ENCODE assay signal across 8 cellular contexts in genomic region chrX:69615323-69615722, GRCh38. TPM values are rescaled to one million over a fixed set of nuclear protein-coding genes. Genes with fewer than 3 reads are reported as not detected.
DNase-seq lines count a peak whose midpoint lies in the region; ATAC-seq, FAIRE-seq and TF ChIP-seq lines count a peak whose summit lies in the region.

No MANE protein-coding gene starts in this region.

- TF ChIP-seq POLR2A in HepG2 (IDR thresholded peaks at IDR 0.05; ENCODE audit: insufficient read depth in 1 of 2, low read depth in 2 of 2, low read length in 2 of 2): no peak
- TF ChIP-seq POLR2A in right lobe of liver (IDR thresholded peaks at IDR 0.05): no peak

- TF ChIP-seq EP300 in HepG2 (IDR thresholded peaks at IDR 0.05; ENCODE audit: low read depth in 2 of 2, low read length in 2 of 2): no peak
- TF ChIP-seq EP300 in HepG2 (CRISPR knock-in tag; IDR thresholded peaks at IDR 0.05; ENCODE audit: borderline replicate concordance): no peak

- H3K4me3 ChIP-seq in HepG2 (replicated peaks in 1 of 3; ENCODE audit: insufficient read depth in 1 of 3, low read depth in 2 of 3, low read length in 3 of 3): peak overlapping the region; percentile 42 to 54 (median 43); a peak in 5 of 6 replicates
- no peak overlapping the region for H3K4me3 ChIP-seq in right lobe of liver
- peak overlapping the region in 1 of 3 experiments; percentile 14 for H3K4me3 ChIP-seq in mammary epithelial cell (replicated peaks in 1 of 3; ENCODE audit: insufficient read depth in 1 of 3, low read depth in 2 of 3, low read length in 3 of 3)
- H3K4me3 ChIP-seq in mesodermal cell (ENCODE audit: extremely low read depth, insufficient read depth, low read length, poor library complexity, severe bottlenecking): peak overlapping the region; percentile 24
- peak overlapping the region; percentile 58 for H3K4me3 ChIP-seq in upper lobe of right lung

- DNase-seq in HepG2 (ENCODE audit: low spot score) (no peak), right lobe of liver (no peak), mammary epithelial cell (no peak), upper lobe of right lung (no peak), Kasumi-1 (lab: John Stamatoyannopoulos, UW) (no peak)

- H3K9ac ChIP-seq in HepG2 (ENCODE audit: insufficient read depth, low read depth, low read length) (no peak overlapping the region), mammary epithelial cell (ENCODE audit: insufficient read depth, low read length) (no peak overlapping the region)

- TF ChIP-seq RAD21 in HepG2 (CRISPR knock-in tag; IDR thresholded peaks at IDR 0.05): no peak

- peaks cover 25% of the 10 kb centered on the region for H3K79me2 ChIP-seq in HepG2 (ENCODE audit: insufficient read depth, low read length)
- H3K79me2 ChIP-seq in mammary epithelial cell (ENCODE audit: insufficient read depth, low read length): no peaks in the 10 kb centered on the region

- intact Hi-C loops in HepG2 (cut with micrococcal nuclease; ENCODE audit: unreplicated experiment) (loop anchor here (2.0 kb wide), 2 partner anchors 59 to 111 kb away; partner anchors contain the start of gene NALF2), right lobe of liver (cut with DNase I) (loop anchor here in 1 of 2 donors (5.0 kb wide), 1 partner anchor 78 kb away; no protein-coding TSS in a partner anchor), mammary epithelial cell (cut with micrococcal nuclease) (loop anchor here (5.0 kb wide), 4 partner anchors 123 to 793 kb away; no protein-coding TSS in a partner anchor), upper lobe of right lung (cut with DNase I) (no loop called here)

- H3K36me3 ChIP-seq in HepG2 (replicated peaks in 1 of 2; ENCODE audit: control insufficient read depth in 1 of 2, insufficient read depth in 2 of 2, low read length in 2 of 2) (no peaks in the 10 kb centered on the region), right lobe of liver (no peaks in the 10 kb centered on the region), mammary epithelial cell (ENCODE audit: insufficient read depth, low read length) (no peaks in the 10 kb centered on the region), mesodermal cell (ENCODE audit: control insufficient read depth, insufficient read depth, low read length) (no peaks in the 10 kb centered on the region), upper lobe of right lung (no peaks in the 10 kb centered on the region)

- FAIRE-seq in HepG2 (lab: Jason Lieb, UNC): no peak

- H3K4me2 ChIP-seq in HepG2 (ENCODE audit: low read depth, low read length) (peak overlapping the region; percentile 74), mammary epithelial cell (ENCODE audit: insufficient read depth, low read depth, low read length) (peak overlapping the region; percentile 95)

- ATAC-seq in HepG2 (no peak), right lobe of liver (no peak), upper lobe of right lung (no peak), HG03571 (IDR thresholded peaks at IDR 0.05; ENCODE audit: unreplicated experiment) (no peak), HG02571 (IDR thresholded peaks at IDR 0.05; ENCODE audit: unreplicated experiment) (no peak)

- peaks cover 64% of the 10 kb centered on the region for H3K4me1 ChIP-seq in HepG2 (ENCODE audit: insufficient read depth, low read length)
- H3K4me1 ChIP-seq in right lobe of liver: no peaks in the 10 kb centered on the region
- H3K4me1 ChIP-seq in mammary epithelial cell (ENCODE audit: insufficient read depth, low read length): no peaks in the 10 kb centered on the region
- no peaks in the 10 kb centered on the region for H3K4me1 ChIP-seq in mesodermal cell (ENCODE audit: control insufficient read depth, insufficient read depth, low read length, poor library complexity, severe bottlenecking)
- no peaks in the 10 kb centered on the region for H3K4me1 ChIP-seq in upper lobe of right lung

- H2AFZ ChIP-seq in HepG2 (ENCODE audit: low read length): peak overlapping the region; percentile 54
- H2AFZ ChIP-seq in mammary epithelial cell (ENCODE audit: low read depth, low read length): peak overlapping the region; percentile 43

- BruUV-seq in HepG2 (replicated peaks; lab: Mats Ljungman, UMichigan) (no TSS peak), mammary epithelial cell (replicated peaks; lab: Mats Ljungman, UMichigan) (no TSS peak)

- H4K20me1 ChIP-seq in HepG2 (ENCODE audit: insufficient read depth, low read length): no peaks in the 10 kb centered on the region
- H4K20me1 ChIP-seq in mammary epithelial cell (ENCODE audit: insufficient read depth, low read length): no peaks in the 10 kb centered on the region

- POLR2A ChIA-PET in HepG2 (lab: Yijun Ruan, JAX): interaction anchor here (1.2 kb wide), 1 partner anchor 58 kb away, joined by 9 read pairs; no protein-coding TSS in a partner anchor

- no peak for TF ChIP-seq CTCF in HepG2 (CRISPR knock-in tag; IDR thresholded peaks at IDR 0.05)
- TF ChIP-seq CTCF in right lobe of liver (IDR thresholded peaks at IDR 0.05): no peak
- TF ChIP-seq CTCF in mammary epithelial cell (conservative IDR thresholded peaks at IDR 0.05 in 1 of 2, IDR thresholded peaks at IDR 0.05 in 1 of 2; ENCODE audit: extremely low read depth in 1 of 2, insufficient read depth in 1 of 2, low read depth in 1 of 2, low read length in 2 of 2): no peak
- TF ChIP-seq CTCF in upper lobe of right lung (IDR thresholded peaks at IDR 0.05): no peak

- H3K27ac ChIP-seq in HepG2 (ENCODE audit: extremely low read length, insufficient read depth, low read length): no peak overlapping the region
- no peak overlapping the region for H3K27ac ChIP-seq in right lobe of liver
- no peak overlapping the region for H3K27ac ChIP-seq in mammary epithelial cell (ENCODE audit: insufficient read depth, low read depth, low read length)
- peak overlapping the region; percentile 77 for H3K27ac ChIP-seq in mesodermal cell (ENCODE audit: low read depth, low read length, severe bottlenecking)
- no peak overlapping the region for H3K27ac ChIP-seq in upper lobe of right lung

- H3K9me3 ChIP-seq in HepG2 (ENCODE audit: low read length): no peaks in the 10 kb centered on the region
- no peaks in the 10 kb centered on the region for H3K9me3 ChIP-seq in right lobe of liver
- H3K9me3 ChIP-seq in mammary epithelial cell (replicated peaks; ENCODE audit: insufficient read depth, low read length): no peaks in the 10 kb centered on the region
- no peaks in the 10 kb centered on the region for H3K9me3 ChIP-seq in mesodermal cell (ENCODE audit: control insufficient read depth, low read length)
- H3K9me3 ChIP-seq in upper lobe of right lung: no peaks in the 10 kb centered on the region

- 36% methylated on average over 4 of the region's 7 CpGs for WGBS in HepG2 (ENCODE audit: low lambda C conversion rate)
- WGBS in right lobe of liver (ENCODE audit: insufficient coverage, low coverage, low lambda C conversion rate, missing lambda C conversion rate): 61% methylated on average over 7 of the region's 7 CpGs
- 52% methylated on average over 7 of the region's 7 CpGs for WGBS in mammary epithelial cell (ENCODE audit: low coverage, missing lambda C conversion rate)
- WGBS in mesodermal cell (ENCODE audit: insufficient coverage in 2 of 2), 2 experiments: no CpG with 5 or more reads among the region's 7 CpGs

- dilution Hi-C loops in mammary epithelial cell (cut with HindIII; ENCODE audit: low sequenced_read_pairs): no loop called here

- in situ Hi-C loops in HepG2 (cut with HindIII; ENCODE audit: extremely low pct_ligation_motif_present, low pct_unique_long_range_greater_than_20kb): loop anchor here (5.0 kb wide), 1 partner anchor 78 kb away; no protein-coding TSS in a partner anchor
- in situ Hi-C loops in mammary epithelial cell (cut with MboI; ENCODE audit: low sequenced_read_pairs in 2 of 2): no loop called here

- H3K27me3 ChIP-seq in HepG2 (ENCODE audit: control insufficient read depth in 1 of 2, insufficient read depth in 2 of 2, low read length in 2 of 2): no peaks in the 10 kb centered on the region
- H3K27me3 ChIP-seq in right lobe of liver: peaks cover 0 to 3% of the 10 kb centered on the region in 2 donors
- peaks cover 4% of the 10 kb centered on the region for H3K27me3 ChIP-seq in mammary epithelial cell (ENCODE audit: insufficient read depth, low read length)
- no peaks in the 10 kb centered on the region for H3K27me3 ChIP-seq in upper lobe of right lung

- CTCF ChIA-PET in HepG2 (lab: Yijun Ruan, JAX; ENCODE audit: low intra/inter-chr PET ratio, low total read pairs): no interaction called here
- CTCF ChIA-PET in mammary epithelial cell (lab: Charles Lee; ENCODE audit: low non-redundant PET): interaction anchor here (0.7 kb wide), 1 partner anchor 489 kb away, joined by 3 read pairs; no protein-coding TSS in a partner anchor

TF ChIP-seq in HepG2, 621 proteins besides CTCF, POLR2A, EP300 and RAD21 (continues in another document):
- no peak for TF ChIP-seq CEBPB (IDR thresholded peaks at IDR 0.05; ENCODE audit: borderline replicate concordance, low read depth, low read length)

RNA-seq across cellular contexts. Expression of gene EDA, which starts 0.6 kb away (rescaled TPM):
- total RNA-seq in HepG2 (2016; rRNA removed; fragmentation: Illumina TruSeq; extraction: Trizol) (6.4 and 8.8 TPM in 2 replicates), right lobe of liver (1 to 10 TPM; 1.7 to 2.7 (median 2.1) TPM), mammary epithelial cell (1 to 10 TPM in 1 of 2 donors, under 1 TPM in 1; 0.17 to 1.4 TPM), upper lobe of right lung (5.5 TPM)
- 1.6 and 1.9 TPM in 2 replicates for total RNA-seq in HepG2 (2016; cell fraction: cytosol; rRNA removed; fragmentation: Illumina TruSeq; extraction: Trizol; ENCODE audit: low read depth)
- 5.4 and 9.3 TPM in 2 replicates for total RNA-seq in HepG2 (2016; cell fraction: insoluble cytoplasmic fraction; rRNA removed; fragmentation: Illumina TruSeq; extraction: Trizol)
- 4.2 and 5.0 TPM in 2 replicates for total RNA-seq in HepG2 (2016; cell fraction: membrane; rRNA removed; fragmentation: Illumina TruSeq; extraction: Trizol)
- total RNA-seq in HepG2 (2016; cell fraction: nucleus; rRNA removed; fragmentation: Illumina TruSeq; extraction: Trizol): 22.2 and 23.4 TPM in 2 replicates
- polyA plus RNA-seq in HepG2 (2011; rRNA removed) (10.7 and 11.2 TPM in 2 replicates), mammary epithelial cell (0.40 TPM)
- polyA plus RNA-seq in HepG2 (2011; cell fraction: cytosol; rRNA removed): 9.2 and 10.5 TPM in 2 replicates
- 13.5 and 13.9 TPM in 2 replicates for polyA plus RNA-seq in HepG2 (2011; cell fraction: nucleus; rRNA removed)
- 5.6 and 8.4 TPM in 2 replicates for polyA plus RNA-seq in HepG2 (2012)
- polyA plus RNA-seq in HepG2 (2016; cell fraction: cytosol; fragmentation: Illumina TruSeq; extraction: Trizol; ENCODE audit: low read depth): 1.1 and 2.0 TPM in 2 replicates
- 5.6 and 5.9 TPM in 2 replicates for polyA plus RNA-seq in HepG2 (2016; cell fraction: insoluble cytoplasmic fraction; fragmentation: Illumina TruSeq; extraction: Trizol; ENCODE audit: low read depth)
- 2.6 and 2.9 TPM in 2 replicates for polyA plus RNA-seq in HepG2 (2016; cell fraction: membrane; fragmentation: Illumina TruSeq; extraction: Trizol; ENCODE audit: low read depth)
- polyA plus RNA-seq in HepG2 (2016; cell fraction: nucleus; fragmentation: Illumina TruSeq; extraction: Trizol; ENCODE audit: insufficient read depth, low read depth): 17.2 and 17.3 TPM in 2 replicates
- 25.3 TPM in 1 of 2 replicates, not detected in the other for polyA minus RNA-seq in HepG2 (2011; rRNA and poly(A)+ RNA removed; ENCODE audit: low replicate concordance)
- 8.9 and 12.0 TPM in 2 replicates for polyA minus RNA-seq in HepG2 (2011; cell fraction: cytosol; rRNA and poly(A)+ RNA removed)
- polyA minus RNA-seq in HepG2 (2011; cell fraction: nucleus; rRNA and poly(A)+ RNA removed): 24.9 and 37.6 TPM in 2 replicates
- not detected for polyA minus RNA-seq in mammary epithelial cell
- polyA plus RNA-seq in mesodermal cell (2013, experiment 1 of 2): 3.5 TPM
- polyA plus RNA-seq in mesodermal cell (2013, experiment 2 of 2): 2.7 TPM

Comparison
In these comparisons a context has a peak if more than half of its experiments do, and no peak if none do; other contexts are left out.
1. H3K4me3 ChIP-seq: peak in HepG2 (3 of 3), mesodermal cell (single experiment) and upper lobe of right lung (single experiment); none in right lobe of liver (0 of 3).